Comparison of ENCODE assay signal across 23 cellular contexts in genomic region chr18:58528011-58528367, GRCh38.
DNase-seq lines count a peak whose midpoint lies in the region; ATAC-seq, FAIRE-seq and TF ChIP-seq lines count a peak whose summit lies in the region.
"Had no signal": no experiment of that assay in that cellular context is flagged by ENCODE, and none has a peak within 500 bp of the region (broad histone marks: within the 10 kb centered on the region; RNA-seq: fewer than 3 reads in every experiment).

No MANE protein-coding gene starts in this region.

- H3K4me3 ChIP-seq in A673 (ENCODE audit: low read depth, low read length, poor library complexity, severe bottlenecking) = no peak overlapping the region
- no peak overlapping the region for H3K4me3 ChIP-seq in body of pancreas
- no peak overlapping the region for H3K4me3 ChIP-seq in kidney (ENCODE audit: low read length in 2 of 2)
- H3K4me3 ChIP-seq: gastrocnemius medialis, K562 had no signal

- H3K4me1 ChIP-seq in A673 (ENCODE audit: insufficient read depth, low read length, poor library complexity, severe bottlenecking) (peaks cover 3% of the 10 kb centered on the region), body of pancreas (peaks cover 14% of the 10 kb centered on the region), kidney (ENCODE audit: control insufficient read depth in 1 of 2, insufficient read depth in 1 of 2, low read depth in 1 of 2, low read length in 2 of 2) (peaks cover 7 to 18% of the 10 kb centered on the region in 2 donors)
- H3K4me1 ChIP-seq: gastrocnemius medialis, parathyroid adenoma had no signal

- peaks cover 34% of the 10 kb centered on the region for H3K4me1 Mint-ChIP-seq in HFFc6 (ENCODE audit: low read depth)
- H3K4me1 Mint-ChIP-seq in activated naive CD8-positive, alpha-beta T cell treated with anti-CD3 and anti-CD28 coated beads, Interleukin-2, amount 50 U/mL, for 24 hours = peaks cover 51% of the 10 kb centered on the region
- H3K4me1 Mint-ChIP-seq: central memory CD8-positive, alpha-beta T cell had no signal

- no peak overlapping the region for H3K4me3 Mint-ChIP-seq in HFFc6
- no peak overlapping the region for H3K4me3 Mint-ChIP-seq in activated naive CD8-positive, alpha-beta T cell treated with anti-CD3 and anti-CD28 coated beads, Interleukin-2, amount 50 U/mL, for 24 hours
- H3K4me3 Mint-ChIP-seq: activated CD4-positive, alpha-beta T cell treated with anti-CD3 and anti-CD28 coated beads, Interleukin-2, amount 10 ng/mL, durations not matched to agents 7 days and 5 days; CD4-positive, alpha-beta T cell; central memory CD8-positive, alpha-beta T cell; natural killer cell treated with Interleukin-12 subunit alpha and Interleukin-12 subunit beta and Interleukin-15 and Interleukin-18, amount 100 ng/mL, for 72 hours; T-helper 2 cell treated with Interferon-gamma antibody and Interleukin-4, amounts not matched to agents 5 μg/mL and 100 μg/mL, for 36 hours had no signal

- no peak for TF ChIP-seq POLR2A in body of pancreas (IDR thresholded peaks at IDR 0.05)

- TF ChIP-seq CTCF in A673 (conservative IDR thresholded peaks at IDR 0.05; ENCODE audit: low read depth, low read length) (no peak), D721Med (IDR thresholded peaks at IDR 0.05; ENCODE audit: insufficient read depth, missing control alignments) (no peak), body of pancreas (IDR thresholded peaks at IDR 0.05) (no peak), kidney (IDR thresholded peaks at IDR 0.05; ENCODE audit: borderline replicate concordance, extremely low read depth, insufficient read depth) (no peak), HFFc6 (IDR thresholded peaks at IDR 0.05) (no peak)

- 65 to 72% methylated on average over 2 of the region's 2 CpGs for WGBS in body of pancreas, 2 donors

- peak; percentile 25 for DNase-seq in A673 (ENCODE audit: low spot score)
- DNase-seq in D721Med (ENCODE audit: insufficient read length, low spot score) = peak; percentile 59
- no peak for DNase-seq in body of pancreas
- no peak for DNase-seq in kidney
- DNase-seq in amniotic stem cell (lab: John Stamatoyannopoulos, UW) = no peak
- no peak for DNase-seq in HFFc6
- no peak for DNase-seq in activated naive CD8-positive, alpha-beta T cell treated with anti-CD3 and anti-CD28 coated beads, Interleukin-2, amount 50 U/mL, for 24 hours
- no peak for DNase-seq in amygdala (lab: John Stamatoyannopoulos, UW)
- DNase-seq: activated CD4-positive, alpha-beta T cell treated with anti-CD3 and anti-CD28 coated beads, Interleukin-2, amount 10 ng/mL, durations not matched to agents 7 days and 5 days; activated naive CD4-positive, alpha-beta T cell treated with anti-CD3 and anti-CD28 coated beads, Interleukin-2, amount 50 U/mL, for 16 hours; CD4-positive, alpha-beta T cell; gastrocnemius medialis; midbrain; MM.1S; NCI-H146; NCI-H526; right cardiac atrium; stimulated activated naive CD8-positive, alpha-beta T cell treated with anti-CD3 and anti-CD28 coated beads, Interleukin-15, Interleukin-2, amounts not matched to agents 100 U/mL and 50 U/mL, for 24 hours had no signal

- intact Hi-C loops in A673 (cut with micrococcal nuclease; ENCODE audit: unreplicated experiment) (loop anchor here (5.0 kb wide), 2 partner anchors 144 to 544 kb away; partner anchors contain the start of gene MALT1), body of pancreas (cut with DNase I) (no loop called here), kidney (cut with DNase I) (loop anchor here (5.0 kb wide), 1 partner anchor 234 kb away; no protein-coding TSS in a partner anchor)

- H3K9me3 ChIP-seq in A673 (ENCODE audit: low read depth, low read length, poor library complexity, severe bottlenecking) (no peaks in the 10 kb centered on the region), body of pancreas (no peaks in the 10 kb centered on the region), kidney (ENCODE audit: control insufficient read depth in 1 of 2, low read length in 2 of 2) (no peaks in the 10 kb centered on the region)
- H3K9me3 ChIP-seq: gastrocnemius medialis had no signal

- no peaks in the 10 kb centered on the region for H3K9me3 Mint-ChIP-seq in HFFc6
- H3K9me3 Mint-ChIP-seq in activated naive CD8-positive, alpha-beta T cell treated with anti-CD3 and anti-CD28 coated beads, Interleukin-2, amount 50 U/mL, for 24 hours = no peaks in the 10 kb centered on the region
- H3K9me3 Mint-ChIP-seq: activated CD4-positive, alpha-beta T cell treated with anti-CD3 and anti-CD28 coated beads, Interleukin-2, amount 10 ng/mL, durations not matched to agents 7 days and 5 days; CD4-positive, alpha-beta T cell; central memory CD8-positive, alpha-beta T cell; natural killer cell treated with Interleukin-12 subunit alpha and Interleukin-12 subunit beta and Interleukin-15 and Interleukin-18, amount 100 ng/mL, for 72 hours; T-helper 2 cell treated with Interferon-gamma antibody and Interleukin-4, amounts not matched to agents 5 μg/mL and 100 μg/mL, for 36 hours had no signal

- H3K27ac ChIP-seq in A673 (ENCODE audit: low read depth, low read length, poor library complexity, severe bottlenecking) = no peak overlapping the region
- peak overlapping the region in 3 of 4 donors; percentile 33 to 77 (median 75) for H3K27ac ChIP-seq in body of pancreas
- peak overlapping the region; percentile 28 to 71 for H3K27ac ChIP-seq in kidney (ENCODE audit: low read depth in 2 of 2, low read length in 2 of 2)
- H3K27ac ChIP-seq: gastrocnemius medialis, parathyroid adenoma had no signal

- H3K36me3 ChIP-seq in A673 (ENCODE audit: insufficient read depth, low read length, poor library complexity, severe bottlenecking) (no peaks in the 10 kb centered on the region), body of pancreas (replicated peaks in 1 of 2; ENCODE audit: insufficient read depth in 1 of 2, low read depth in 2 of 2) (no peaks in the 10 kb centered on the region), kidney (ENCODE audit: control insufficient read depth in 1 of 2, insufficient read depth in 2 of 2, low read length in 2 of 2) (no peaks in the 10 kb centered on the region)
- H3K36me3 ChIP-seq: gastrocnemius medialis had no signal

- no peaks in the 10 kb centered on the region for H3K27me3 Mint-ChIP-seq in HFFc6 (ENCODE audit: insufficient read depth)
- peaks cover 20% of the 10 kb centered on the region for H3K27me3 Mint-ChIP-seq in activated naive CD8-positive, alpha-beta T cell treated with anti-CD3 and anti-CD28 coated beads, Interleukin-2, amount 50 U/mL, for 24 hours

- H3K9ac ChIP-seq in kidney (ENCODE audit: low read length in 2 of 2) = no peak overlapping the region
- H3K9ac ChIP-seq: parathyroid adenoma had no signal

- BruUV-seq in A673 (replicated peaks; lab: Mats Ljungman, UMichigan) = no TSS peak

- ATAC-seq in body of pancreas = no peak
- ATAC-seq in activated naive CD8-positive, alpha-beta T cell treated with anti-CD3 and anti-CD28 coated beads, Interleukin-2, amount 50 U/mL, for 24 hours = no peak
- ATAC-seq: gastrocnemius medialis; K562; natural killer cell treated with Interleukin-12 subunit alpha and Interleukin-12 subunit beta and Interleukin-15 and Interleukin-18, amount 100 ng/mL, for 72 hours; right cardiac atrium; stimulated activated naive CD8-positive, alpha-beta T cell treated with anti-CD3 and anti-CD28 coated beads, Interleukin-15, Interleukin-2, amounts not matched to agents 100 U/mL and 50 U/mL, for 24 hours had no signal

- H3K36me3 Mint-ChIP-seq in HFFc6 (ENCODE audit: low read depth) = peaks cover 31% of the 10 kb centered on the region
- H3K36me3 Mint-ChIP-seq in activated naive CD8-positive, alpha-beta T cell treated with anti-CD3 and anti-CD28 coated beads, Interleukin-2, amount 50 U/mL, for 24 hours (ENCODE audit: low read depth) = peaks cover 2% of the 10 kb centered on the region
- H3K36me3 Mint-ChIP-seq: natural killer cell treated with Interleukin-12 subunit alpha and Interleukin-12 subunit beta and Interleukin-15 and Interleukin-18, amount 100 ng/mL, for 72 hours had no signal

- FAIRE-seq in D721Med (lab: Jason Lieb, UNC) (no peak), kidney (lab: Jason Lieb, UNC) (no peak)
- FAIRE-seq: K562 had no signal

- POLR2A ChIA-PET in A673 (lab: Charles Lee; ENCODE audit: low non-redundant PET) = interaction anchor here (0.7 kb wide), 1 partner anchor 414 kb away, joined by 3 read pairs; no protein-coding TSS in a partner anchor

- H3K27me3 ChIP-seq in A673 (replicated peaks; ENCODE audit: insufficient read depth, low read depth, low read length, poor library complexity) (no peaks in the 10 kb centered on the region), body of pancreas (no peaks in the 10 kb centered on the region)
- H3K27me3 ChIP-seq: gastrocnemius medialis had no signal

- CTCF ChIA-PET in A673 (lab: Charles Lee) = interaction anchor here (0.6 to 4.2 kb wide), 4 partner anchors 164 to 544 kb away, joined by 3 to 58 read pairs (median 6); no protein-coding TSS in a partner anchor

- H3K27ac Mint-ChIP-seq in HFFc6 = no peak overlapping the region
- no peak overlapping the region for H3K27ac Mint-ChIP-seq in activated naive CD8-positive, alpha-beta T cell treated with anti-CD3 and anti-CD28 coated beads, Interleukin-2, amount 50 U/mL, for 24 hours
- H3K27ac Mint-ChIP-seq: activated CD4-positive, alpha-beta T cell treated with anti-CD3 and anti-CD28 coated beads, Interleukin-2, amount 10 ng/mL, durations not matched to agents 7 days and 5 days; CD4-positive, alpha-beta T cell; natural killer cell treated with Interleukin-12 subunit alpha and Interleukin-12 subunit beta and Interleukin-15 and Interleukin-18, amount 100 ng/mL, for 72 hours; T-helper 2 cell treated with Interferon-gamma antibody and Interleukin-4, amounts not matched to agents 5 μg/mL and 100 μg/mL, for 36 hours had no signal

Comparison
In these comparisons a context has a peak if more than half of its experiments do, and no peak if none do; other contexts are left out.
1. DNase-seq: peak in A673 (single experiment) and D721Med (single experiment); none in body of pancreas (0 of 4), kidney (single experiment), amniotic stem cell (single experiment), HFFc6 (single experiment), activated naive CD8-positive, alpha-beta T cell treated with anti-CD3 and anti-CD28 coated beads, Interleukin-2, amount 50 U/mL, for 24 hours (single experiment) and amygdala (0 of 56).